In the genomic region with DNA sequence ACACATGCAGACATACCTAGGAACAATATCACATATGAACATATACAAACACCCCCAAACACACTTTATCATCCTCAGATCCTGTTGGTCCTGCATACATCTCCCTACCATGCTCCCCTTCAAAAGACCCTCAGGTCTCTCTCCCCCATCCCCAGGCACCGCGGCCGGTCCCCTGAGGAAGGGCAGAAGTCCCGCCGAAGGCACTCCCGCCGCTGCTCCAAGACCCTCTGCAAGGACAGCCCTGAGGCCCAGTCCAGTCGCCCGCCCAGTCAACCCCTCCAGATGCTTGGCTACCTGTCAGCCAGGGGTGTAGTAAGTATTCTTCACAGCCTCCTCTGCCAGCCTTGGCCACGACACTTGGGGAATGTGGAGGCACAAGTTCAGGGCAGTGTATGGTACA, we compare ENCODE assay signal across 9 cellular contexts. TPM values are rescaled to one million over a fixed set of nuclear protein-coding genes. Genes with fewer than 3 reads are reported as not detected.
"Had no signal": no experiment of that assay in that cellular context is flagged by ENCODE, and none has a peak within 500 bp of the region (broad histone marks: within the 10 kb centered on the region; RNA-seq: fewer than 3 reads in every experiment).

No MANE protein-coding gene starts in this region.

- DNase-seq: IMR-90, KBM-7, KG1 had no signal

- H3K27me3 Mint-ChIP-seq: IgD-negative memory B cell had no signal

- H3K27ac ChIP-seq: HL-60, KMS-11 had no signal

- H3K4me2 ChIP-seq: KMS-11 had no signal

- H3K36me3 Mint-ChIP-seq: IgD-negative memory B cell had no signal

- FAIRE-seq: HepG2, HTR-8/SVneo, K562 had no signal

- H3K4me1 Mint-ChIP-seq: IgD-negative memory B cell had no signal

- H3K9ac ChIP-seq: KMS-11 had no signal

- H3K4me3 ChIP-seq: K562 had no signal

RNA-seq across cellular contexts. Expression of gene HSPB8, which starts 48.2 kb away (rescaled TPM):
- polyA plus RNA-seq: IgD-negative memory B cell, K562 had no signal
